ENCODE assay signal across 8 cellular contexts in the genomic region with DNA sequence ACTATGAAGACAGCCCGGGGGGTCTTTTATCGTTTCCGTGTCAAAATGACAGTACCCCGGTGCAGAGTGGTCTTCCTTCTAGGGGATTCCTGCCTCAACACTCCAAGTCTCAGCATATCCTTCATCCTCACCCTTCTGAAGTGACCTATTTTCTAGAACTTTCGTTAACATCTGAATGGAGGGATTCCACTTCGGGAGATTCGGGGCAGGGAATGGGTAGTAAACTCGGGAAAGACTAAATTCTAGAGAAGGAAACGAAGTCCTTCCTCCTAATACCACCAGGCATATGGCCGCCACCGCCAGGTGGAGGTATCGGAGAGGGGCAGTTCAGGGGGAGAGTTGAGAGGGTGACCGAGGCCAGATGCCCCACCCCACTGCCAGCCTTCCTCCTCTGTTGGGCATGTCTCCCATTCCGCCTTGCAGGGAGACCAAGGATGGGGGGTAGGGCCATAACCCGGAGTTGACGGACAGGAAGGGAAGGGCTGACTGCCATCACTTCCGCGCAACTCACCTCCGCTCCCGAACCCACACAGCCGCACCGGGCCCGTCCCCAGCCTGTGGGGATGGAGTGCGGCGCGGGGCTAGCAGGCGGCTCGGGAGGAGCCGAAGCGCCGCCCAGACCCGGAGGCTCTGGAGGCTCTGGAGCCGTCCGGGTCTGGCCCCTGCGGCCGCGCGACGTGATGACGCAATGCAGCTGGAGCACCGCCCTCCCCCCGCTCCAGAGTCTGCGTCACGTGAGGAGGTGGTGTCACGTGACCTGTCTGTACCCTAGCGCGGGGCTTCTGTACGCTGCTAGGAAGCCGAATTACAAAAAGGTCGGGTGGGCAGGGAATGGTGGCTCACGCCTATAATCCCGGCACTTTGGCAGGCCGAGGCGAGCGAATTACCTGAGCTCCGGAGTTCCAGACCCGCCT. TPM values are rescaled to one million over a fixed set of nuclear protein-coding genes. Genes with fewer than 3 reads are reported as not detected.
DNase-seq lines count a peak whose midpoint lies in the region; ATAC-seq and TF ChIP-seq lines count a peak whose summit lies in the region.

A gene (minus strand): TSS at position 657 of the 914 bp plus-strand sequence. CDS start 2,072 bp downstream, outside the sequence.

- TF ChIP-seq RAD21 in SK-N-SH (IDR thresholded peaks at IDR 0.05; ENCODE audit: low read length), result peak; percentile 13; the same call in 1 of the 2 replicates

- H3K79me2 ChIP-seq in SK-N-SH (ENCODE audit: insufficient read depth), result peaks cover 46% of the 10 kb centered on the region

- CTCF ChIA-PET in GM10248 (lab: Yijun Ruan, JAX), result interaction anchor here (0.7 to 1.2 kb wide), 4 partner anchors 18 to 80 kb away, joined by 3 read pairs; no protein-coding TSS in a partner anchor
- CTCF ChIA-PET in SK-N-SH (lab: Yijun Ruan, JAX), result interaction anchor here (1.0 to 1.3 kb wide), 5 partner anchors 16 to 74 kb away, joined by 3 to 4 read pairs (median 3); no protein-coding TSS in a partner anchor

- H3K4me1 ChIP-seq in SK-N-SH (ENCODE audit: control insufficient read depth in 1 of 2, insufficient read depth in 2 of 2, low read depth in 1 of 2, low read length in 1 of 2) (peaks cover 9 to 24% of the 10 kb centered on the region in 2 experiments; a peak in 3 of 4 replicates), suprapubic skin (peaks cover 15% of the 10 kb centered on the region)

- peaks cover 24% of the 10 kb centered on the region in 2 experiments for H3K36me3 ChIP-seq in SK-N-SH (replicated peaks in 1 of 2; ENCODE audit: control insufficient read depth in 1 of 2, insufficient read depth in 2 of 2, low read length in 1 of 2)
- no peaks in the 10 kb centered on the region for H3K36me3 ChIP-seq in suprapubic skin

- peak; percentile 50 to 86 for TF ChIP-seq POLR2A in suprapubic skin (IDR thresholded peaks at IDR 0.05)

- TF ChIP-seq CTCF in GM10248 (IDR thresholded peaks at IDR 0.05; ENCODE audit: control extremely low read depth, extremely low read depth, low read depth, missing control alignments), result peak; percentile 59
- peak; percentile 71 for TF ChIP-seq CTCF in SK-N-SH (IDR thresholded peaks at IDR 0.05)
- TF ChIP-seq CTCF in suprapubic skin (IDR thresholded peaks at IDR 0.05), result peak; percentile 39 to 48

- DNase-seq in GM10248 (ENCODE audit: extremely low spot score), result peak; percentile 98
- DNase-seq in NCI-H1048 (lab: John Stamatoyannopoulos, UW), result peak; percentile 98
- peak; percentile 97 for DNase-seq in SK-N-SH
- peak; percentile 94 for DNase-seq in activated naive CD4-positive, alpha-beta T cell treated with anti-CD3 and anti-CD28 coated beads, Interleukin-2, amount 50 U/mL, for 16 hours
- DNase-seq in globus pallidus (ENCODE audit: low spot score), result peak; percentile 93
- DNase-seq in nucleus accumbens (lab: John Stamatoyannopoulos, UW), result peak in 55 of 56 donors; percentile 64 to 97 (median 91)
- peak; percentile 98 to 99 for DNase-seq in suprapubic skin (ENCODE audit: low spot score in 2 of 2)

- no peaks in the 10 kb centered on the region for H4K20me1 ChIP-seq in SK-N-SH (ENCODE audit: insufficient read depth)

- H3K9me3 ChIP-seq in SK-N-SH (no peaks in the 10 kb centered on the region), suprapubic skin (no peaks in the 10 kb centered on the region)

- H3K9me2 ChIP-seq in SK-N-SH, result no peaks in the 10 kb centered on the region

- H3K4me2 ChIP-seq in SK-N-SH, result peak within 1 kb of the TSS; percentile 92

- POLR2A ChIA-PET in GM10248 (lab: Yijun Ruan, JAX), result interaction anchor here (0.7 to 1.0 kb wide), 2 partner anchors 19 to 27 kb away, joined by 3 to 6 read pairs; no protein-coding TSS in a partner anchor
- POLR2A ChIA-PET in SK-N-SH (lab: Yijun Ruan, JAX), result interaction anchor here (0.5 to 1.0 kb wide), 3 partner anchors 80 to 214 kb away, joined by 3 to 5 read pairs (median 3); a partner anchor contains a TSS

- peak in 1 of 2 experiments; percentile 70; a peak in 2 of 4 replicates for TF ChIP-seq EP300 in SK-N-SH (IDR thresholded peaks at IDR 0.05; ENCODE audit: borderline replicate concordance in 1 of 2, low read depth in 1 of 2, low read length in 1 of 2)
- no peak for TF ChIP-seq EP300 in suprapubic skin (IDR thresholded peaks at IDR 0.05)

- no peaks in the 10 kb centered on the region for H3K27me3 ChIP-seq in SK-N-SH (ENCODE audit: insufficient read depth)
- no peaks in the 10 kb centered on the region for H3K27me3 ChIP-seq in suprapubic skin

- H3K4me3 ChIP-seq in SK-N-SH (ENCODE audit: low read depth in 2 of 2, low read length in 1 of 2), result peak within 1 kb of the TSS; percentile 80 to 93
- H3K4me3 ChIP-seq in suprapubic skin, result peak within 1 kb of the TSS; percentile 67

- H2AFZ ChIP-seq in SK-N-SH (ENCODE audit: low read depth), result peak within 1 kb of the TSS; percentile 94

- peaks cover 25% of the 10 kb centered on the region for H3F3A ChIP-seq in SK-N-SH (replicated peaks; ENCODE audit: insufficient read depth)

- H3K9ac ChIP-seq in SK-N-SH, result peak within 1 kb of the TSS; percentile 81

- 1% methylated on average over 22 of the region's 57 CpGs for WGBS in SK-N-SH (ENCODE audit: low lambda C conversion rate)
- 1% methylated on average over 38 of the region's 57 CpGs for WGBS in suprapubic skin

- ATAC-seq in HG02588 (IDR thresholded peaks at IDR 0.05; ENCODE audit: unreplicated experiment), result peak; percentile 87

- peak within 1 kb of the TSS; percentile 77 to 95 for H3K27ac ChIP-seq in SK-N-SH (ENCODE audit: low read depth in 2 of 2, low read length in 1 of 2)
- peak within 1 kb of the TSS; percentile 88 for H3K27ac ChIP-seq in suprapubic skin

TF ChIP-seq in SK-N-SH, 30 proteins besides CTCF, POLR2A, EP300 and RAD21 (continues in another document):
- TF ChIP-seq, protein P1, sequence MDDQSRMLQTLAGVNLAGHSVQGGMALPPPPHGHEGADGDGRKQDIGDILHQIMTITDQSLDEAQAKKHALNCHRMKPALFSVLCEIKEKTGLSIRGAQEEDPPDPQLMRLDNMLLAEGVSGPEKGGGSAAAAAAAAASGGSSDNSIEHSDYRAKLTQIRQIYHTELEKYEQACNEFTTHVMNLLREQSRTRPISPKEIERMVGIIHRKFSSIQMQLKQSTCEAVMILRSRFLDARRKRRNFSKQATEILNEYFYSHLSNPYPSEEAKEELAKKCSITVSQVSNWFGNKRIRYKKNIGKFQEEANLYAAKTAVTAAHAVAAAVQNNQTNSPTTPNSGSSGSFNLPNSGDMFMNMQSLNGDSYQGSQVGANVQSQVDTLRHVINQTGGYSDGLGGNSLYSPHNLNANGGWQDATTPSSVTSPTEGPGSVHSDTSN (IDR thresholded peaks at IDR 0.05), result 0 out of 2 replicates have a peak, but pooled peaks have one; percentile 52
- TF ChIP-seq, protein P2, sequence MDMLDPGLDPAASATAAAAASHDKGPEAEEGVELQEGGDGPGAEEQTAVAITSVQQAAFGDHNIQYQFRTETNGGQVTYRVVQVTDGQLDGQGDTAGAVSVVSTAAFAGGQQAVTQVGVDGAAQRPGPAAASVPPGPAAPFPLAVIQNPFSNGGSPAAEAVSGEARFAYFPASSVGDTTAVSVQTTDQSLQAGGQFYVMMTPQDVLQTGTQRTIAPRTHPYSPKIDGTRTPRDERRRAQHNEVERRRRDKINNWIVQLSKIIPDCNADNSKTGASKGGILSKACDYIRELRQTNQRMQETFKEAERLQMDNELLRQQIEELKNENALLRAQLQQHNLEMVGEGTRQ (IDR thresholded peaks at IDR 0.05; ENCODE audit: borderline replicate concordance, low read depth, low read length), result peak; percentile 99
- TF ChIP-seq, protein P3, sequence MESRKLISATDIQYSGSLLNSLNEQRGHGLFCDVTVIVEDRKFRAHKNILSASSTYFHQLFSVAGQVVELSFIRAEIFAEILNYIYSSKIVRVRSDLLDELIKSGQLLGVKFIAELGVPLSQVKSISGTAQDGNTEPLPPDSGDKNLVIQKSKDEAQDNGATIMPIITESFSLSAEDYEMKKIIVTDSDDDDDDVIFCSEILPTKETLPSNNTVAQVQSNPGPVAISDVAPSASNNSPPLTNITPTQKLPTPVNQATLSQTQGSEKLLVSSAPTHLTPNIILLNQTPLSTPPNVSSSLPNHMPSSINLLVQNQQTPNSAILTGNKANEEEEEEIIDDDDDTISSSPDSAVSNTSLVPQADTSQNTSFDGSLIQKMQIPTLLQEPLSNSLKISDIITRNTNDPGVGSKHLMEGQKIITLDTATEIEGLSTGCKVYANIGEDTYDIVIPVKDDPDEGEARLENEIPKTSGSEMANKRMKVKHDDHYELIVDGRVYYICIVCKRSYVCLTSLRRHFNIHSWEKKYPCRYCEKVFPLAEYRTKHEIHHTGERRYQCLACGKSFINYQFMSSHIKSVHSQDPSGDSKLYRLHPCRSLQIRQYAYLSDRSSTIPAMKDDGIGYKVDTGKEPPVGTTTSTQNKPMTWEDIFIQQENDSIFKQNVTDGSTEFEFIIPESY (IDR thresholded peaks at IDR 0.05; ENCODE audit: borderline replicate concordance, low read depth), result no peak
- no peak for TF ChIP-seq RFX5 (IDR thresholded peaks at IDR 0.05; ENCODE audit: low read length)
- TF ChIP-seq SMC3 (IDR thresholded peaks at IDR 0.05; ENCODE audit: low read depth, low read length), result peak; percentile 31; the same call in 1 of the 2 replicates
- no peak for TF ChIP-seq NRF1 (IDR thresholded peaks at IDR 0.05; ENCODE audit: low read depth, low read length)
- no peak for TF ChIP-seq EZH2phosphoT487 (IDR thresholded peaks at IDR 0.05; ENCODE audit: borderline replicate concordance, low read depth)
- peak; percentile 68; the same call in 1 of the 2 replicates for TF ChIP-seq ELF1 (IDR thresholded peaks at IDR 0.05)
- no peak for TF ChIP-seq MEF2A (IDR thresholded peaks at IDR 0.05; ENCODE audit: borderline replicate concordance, low read depth)
- peak; percentile 58; the same call in 1 of the 2 replicates for TF ChIP-seq FOXM1 (IDR thresholded peaks at IDR 0.05; ENCODE audit: low read depth)
- peak; percentile 71; the same call in 1 of the 2 replicates for TF ChIP-seq YY1 (IDR thresholded peaks at IDR 0.05; ENCODE audit: low read depth)
- peak; percentile 94 for TF ChIP-seq SIN3A (IDR thresholded peaks at IDR 0.05; ENCODE audit: borderline replicate concordance, low read depth, low read length)
- TF ChIP-seq TAF1 (IDR thresholded peaks at IDR 0.05; ENCODE audit: borderline replicate concordance, low read depth, low read length), result peak; percentile 87
- no peak for TF ChIP-seq FOSL2 (IDR thresholded peaks at IDR 0.05; ENCODE audit: borderline replicate concordance, low read depth)
- TF ChIP-seq, protein P4, sequence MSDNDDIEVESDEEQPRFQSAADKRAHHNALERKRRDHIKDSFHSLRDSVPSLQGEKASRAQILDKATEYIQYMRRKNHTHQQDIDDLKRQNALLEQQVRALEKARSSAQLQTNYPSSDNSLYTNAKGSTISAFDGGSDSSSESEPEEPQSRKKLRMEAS (IDR thresholded peaks at IDR 0.05; ENCODE audit: low read depth), result peak; percentile 74; the same call in 1 of the 2 replicates
- peak; percentile 66 for TF ChIP-seq GABPA (IDR thresholded peaks at IDR 0.05; ENCODE audit: low read depth)
- 0 out of 2 replicates have a peak, but pooled peaks have one; percentile 49 for TF ChIP-seq TCF12 (IDR thresholded peaks at IDR 0.05)

RNA-seq across cellular contexts. Expression of the gene that starts here (rescaled TPM):
- 22.6 and 33.0 TPM in 2 replicates for polyA plus RNA-seq in SK-N-SH (2012; rRNA removed)
- 28.9 and 30.0 TPM in 2 replicates for polyA plus RNA-seq in SK-N-SH (2012; cell fraction: cytosol; rRNA removed)
- polyA plus RNA-seq in SK-N-SH (2012; cell fraction: nucleus; rRNA removed), result 27.2 and 43.9 TPM in 2 replicates
- 10 to 100 TPM; 13.4 to 19.6 (median 15.1) TPM for total RNA-seq in suprapubic skin

Comparison
In these comparisons a context has a peak if more than half of its experiments do, and no peak if none do; other contexts are left out.
1. Peak in every context shown above with its lines: DNase-seq, ATAC-seq, H3K4me3 ChIP-seq and H3K27ac ChIP-seq.